Comparison of ENCODE assay signal across 8 cellular contexts in the genomic region with DNA sequence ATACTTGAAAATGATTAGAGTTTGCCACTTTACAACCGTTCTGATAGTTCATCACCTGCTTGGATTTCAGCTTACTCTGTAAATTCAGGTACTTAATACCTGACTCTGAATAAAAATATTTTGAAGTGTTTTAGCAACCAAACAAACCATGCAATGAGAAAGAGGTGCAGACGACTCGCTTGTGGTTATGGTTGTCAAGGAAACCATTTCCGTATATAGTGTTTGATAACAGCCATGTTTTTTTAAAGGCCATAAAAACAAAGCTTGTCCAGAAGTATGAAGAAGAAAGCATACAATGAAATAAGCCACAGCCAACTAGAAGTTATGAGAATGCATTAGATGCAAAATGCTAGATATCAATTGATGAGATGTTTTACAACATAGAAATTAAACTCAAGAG.
A peak's percentile ranks its signal among the peaks of the same experiment; 100 is the strongest.
DNase-seq lines count a peak whose midpoint lies in the region; ATAC-seq and TF ChIP-seq lines count a peak whose summit lies in the region.

No MANE protein-coding gene starts in this region.

- H3K4me3 Mint-ChIP-seq in activated B cell treated with CpG ODN at 0.5 μM for 24 hours: peak overlapping the region; percentile 13

- no peaks in the 10 kb centered on the region for H3K36me3 ChIP-seq in uterus

- no peaks in the 10 kb centered on the region for H3K36me3 Mint-ChIP-seq in activated B cell treated with CpG ODN at 0.5 μM for 24 hours (ENCODE audit: low read depth)

- H3K27me3 ChIP-seq in uterus: no peaks in the 10 kb centered on the region

- CTCF ChIA-PET in activated B cell treated with CpG ODN at 0.5 μM for 24 hours (lab: Charles Lee): interaction anchor here (0.8 to 4.5 kb wide), 3 partner anchors 13 to 103 kb away, joined by 3 to 14 read pairs (median 9); no protein-coding TSS in a partner anchor

- peaks cover 30% of the 10 kb centered on the region for H3K4me1 Mint-ChIP-seq in activated B cell treated with CpG ODN at 0.5 μM for 24 hours

- no peak overlapping the region for H3K27ac ChIP-seq in uterus

- H3K27ac Mint-ChIP-seq in activated B cell treated with CpG ODN at 0.5 μM for 24 hours: peak overlapping the region; percentile 74

- no peaks in the 10 kb centered on the region for H3K9me3 Mint-ChIP-seq in activated B cell treated with CpG ODN at 0.5 μM for 24 hours

- no peaks in the 10 kb centered on the region for H3K4me1 ChIP-seq in uterus

- peak; percentile 78 for DNase-seq in CD1c-positive myeloid dendritic cell (ENCODE audit: extremely low spot score)
- DNase-seq in NCI-H128 (lab: John Stamatoyannopoulos, UW; ENCODE audit: unreplicated experiment): peak; percentile 65
- DNase-seq in activated B cell treated with CpG ODN at 0.5 μM for 24 hours: no peak
- peak; percentile 18 for DNase-seq in hepatic stellate cell (ENCODE audit: low spot score)
- DNase-seq in uterus: no peak

- intact Hi-C loops in activated B cell treated with CpG ODN at 0.5 μM for 24 hours (cut with micrococcal nuclease) (loop anchor here (1.0 kb wide), 2 partner anchors 36 to 250 kb away; a partner anchor contains a TSS), uterus (cut with DNase I; ENCODE audit: low total_unique reads) (no loop called here)

- ATAC-seq in GM19351 (IDR thresholded peaks at IDR 0.05; ENCODE audit: unreplicated experiment): peak; percentile 75
- ATAC-seq in activated B cell treated with CpG ODN at 0.5 μM for 24 hours (ENCODE audit: low read depth): peak; percentile 80
- ATAC-seq in HG02763 (IDR thresholded peaks at IDR 0.05; ENCODE audit: unreplicated experiment): no peak
- no peak for ATAC-seq in GM19397 (IDR thresholded peaks at IDR 0.05; ENCODE audit: unreplicated experiment)

- no peak overlapping the region for H3K4me3 ChIP-seq in uterus

- H3K9me3 ChIP-seq in uterus: no peaks in the 10 kb centered on the region

- H3K27me3 Mint-ChIP-seq in activated B cell treated with CpG ODN at 0.5 μM for 24 hours: no peaks in the 10 kb centered on the region

- TF ChIP-seq CTCF in activated B cell treated with CpG ODN at 0.5 μM for 24 hours (IDR thresholded peaks at IDR 0.05): no peak
- no peak for TF ChIP-seq CTCF in uterus (IDR thresholded peaks at IDR 0.05)

- POLR2A ChIA-PET in activated B cell treated with CpG ODN at 0.5 μM for 24 hours (lab: Charles Lee): interaction anchor here (0.7 to 2.7 kb wide), 2 partner anchors 36 to 249 kb away, joined by 3 to 15 read pairs; a partner anchor contains a TSS

- TF ChIP-seq POLR2A in uterus (IDR thresholded peaks at IDR 0.05): no peak

Comparison
In these comparisons a context has a peak if more than half of its experiments do, and no peak if none do; other contexts are left out.
1. DNase-seq: peak in CD1c-positive myeloid dendritic cell (single experiment), NCI-H128 (single experiment) and hepatic stellate cell (single experiment); none in activated B cell treated with CpG ODN at 0.5 μM for 24 hours (single experiment) and uterus (0 of 2).
2. ATAC-seq: peak in GM19351 (single experiment) and activated B cell treated with CpG ODN at 0.5 μM for 24 hours (single experiment); none in HG02763 (single experiment) and GM19397 (single experiment).